8 cellular contexts compared by ENCODE assay signal in the genomic region with DNA sequence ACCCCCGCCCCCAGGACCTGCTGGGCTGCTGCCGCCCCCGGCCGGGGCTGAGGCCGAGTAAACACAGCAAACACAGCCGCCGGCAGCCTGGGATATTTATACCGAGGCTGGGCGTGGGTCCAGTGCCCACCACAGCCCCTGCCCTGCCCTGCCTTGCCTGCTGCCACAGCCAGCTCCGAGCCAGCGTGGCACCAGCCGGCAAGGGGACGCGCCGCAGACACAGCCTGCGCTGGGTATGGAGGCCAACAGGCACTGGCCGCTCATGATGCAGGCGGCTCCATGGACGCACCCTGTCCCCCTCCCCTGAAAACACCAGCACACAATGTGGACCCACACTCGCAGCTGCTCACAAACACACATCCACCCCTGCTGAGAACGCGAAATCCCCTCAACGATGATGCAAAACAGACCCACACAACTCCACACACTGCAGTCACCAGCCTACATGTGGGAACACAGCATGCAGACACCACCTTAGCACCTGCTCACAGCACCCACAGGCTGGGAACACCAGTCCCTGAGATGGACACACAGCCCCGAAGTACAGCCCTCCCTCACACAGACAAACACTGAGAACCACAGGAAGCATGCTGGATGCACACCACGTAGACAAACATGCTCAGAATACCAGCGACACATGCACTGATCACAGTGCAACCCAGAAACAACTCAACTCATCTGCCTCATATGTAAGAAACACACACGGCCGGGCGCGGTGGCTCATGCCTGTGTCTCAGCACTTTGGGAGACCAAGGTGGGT. TPM values are rescaled to one million over a fixed set of nuclear protein-coding genes. Genes with fewer than 3 reads are reported as not detected.
DNase-seq lines count a peak whose midpoint lies in the region; ATAC-seq, FAIRE-seq and TF ChIP-seq lines count a peak whose summit lies in the region.

No MANE protein-coding gene starts in this region.

- FAIRE-seq in K562 (lab: Jason Lieb, UNC) = peak; percentile 65

- H3K4me1 ChIP-seq in HUES48 (ENCODE audit: control insufficient read depth, insufficient read depth, low read length) (peaks cover 41% of the 10 kb centered on the region), K562 (replicated peaks in 1 of 2; ENCODE audit: control insufficient read depth in 2 of 2, insufficient read depth in 2 of 2, low read length in 2 of 2) (peaks cover 65 to 72% of the 10 kb centered on the region in 2 experiments), HAP-1 (no peaks in the 10 kb centered on the region)

- H3K4me1 Mint-ChIP-seq in Calu3 (ENCODE audit: low read depth, unreplicated experiment) = peaks cover 50% of the 10 kb centered on the region
- peaks cover 88% of the 10 kb centered on the region for H3K4me1 Mint-ChIP-seq in stimulated activated naive CD8-positive, alpha-beta T cell treated with anti-CD3 and anti-CD28 coated beads, Interleukin-15, amount 100 ng/mL, for 72 hours

- ATAC-seq in K562 (no peak), HG02571 (IDR thresholded peaks at IDR 0.05; ENCODE audit: unreplicated experiment) (no peak)
- ATAC-seq in stimulated activated naive CD8-positive, alpha-beta T cell treated with anti-CD3 and anti-CD28 coated beads, Interleukin-15, amount 100 ng/mL, for 72 hours = no peak

- peaks cover 3% of the 10 kb centered on the region for H4K20me1 ChIP-seq in K562 (replicated peaks; ENCODE audit: control insufficient read depth, insufficient read depth, low read length)

- TF ChIP-seq POLR2A in K562 (conservative IDR thresholded peaks at IDR 0.05) = no peak

- no peaks in the 10 kb centered on the region for H3K27me3 Mint-ChIP-seq in Calu3 (ENCODE audit: unreplicated experiment)
- H3K27me3 Mint-ChIP-seq in stimulated activated naive CD8-positive, alpha-beta T cell treated with anti-CD3 and anti-CD28 coated beads, Interleukin-15, amount 100 ng/mL, for 72 hours = no peaks in the 10 kb centered on the region

- H3K27me3 ChIP-seq in HUES48 (ENCODE audit: control insufficient read depth, insufficient read depth, low read length) (no peaks in the 10 kb centered on the region), K562 (ENCODE audit: control insufficient read depth in 2 of 2, insufficient read depth in 2 of 2, low read length in 2 of 2) (no peaks in the 10 kb centered on the region), HAP-1 (ENCODE audit: low read depth) (no peaks in the 10 kb centered on the region)

- intact Hi-C loops in Calu3 (cut with micrococcal nuclease; ENCODE audit: unreplicated experiment) = no loop called here
- intact Hi-C loops in K562 (cut with micrococcal nuclease) = loop anchor here (10.0 kb wide), 1 partner anchor 239 kb away; no protein-coding TSS in a partner anchor

- TF ChIP-seq CTCF in Calu3 (IDR thresholded peaks at IDR 0.05; ENCODE audit: unreplicated experiment) (no peak), K562 (IDR thresholded peaks at IDR 0.05 in 2 of 3, conservative IDR thresholded peaks at IDR 0.05 in 1 of 3; ENCODE audit: insufficient read depth in 2 of 3, low read depth in 1 of 3, low read length in 3 of 3) (no peak)

- POLR2A ChIA-PET in K562 (lab: Yijun Ruan, JAX) = interaction anchor here (0.9 to 1.4 kb wide), 3 partner anchors 15 to 25 kb away, joined by 3 to 4 read pairs (median 4); partner anchors contain the start of gene CCDC97

- H3K36me3 ChIP-seq in HUES48 (ENCODE audit: control insufficient read depth, insufficient read depth, low read length) (no peaks in the 10 kb centered on the region), K562 (ENCODE audit: control insufficient read depth, insufficient read depth, low read length) (peaks cover 73% of the 10 kb centered on the region), HAP-1 (replicated peaks) (peaks cover 27% of the 10 kb centered on the region)

- H3K79me2 ChIP-seq in K562 (ENCODE audit: control insufficient read depth, insufficient read depth, low read length) = peaks cover 50% of the 10 kb centered on the region

- peak overlapping the region; percentile 63 for H3K4me3 Mint-ChIP-seq in Calu3 (ENCODE audit: low read depth, unreplicated experiment)
- peak overlapping the region; percentile 77 to 82 for H3K4me3 Mint-ChIP-seq in stimulated activated naive CD8-positive, alpha-beta T cell treated with anti-CD3 and anti-CD28 coated beads, Interleukin-15, amount 100 ng/mL, for 72 hours

- 75% methylated on average over 26 of the region's 30 CpGs for WGBS in K562 (ENCODE audit: insufficient coverage, low coverage, missing lambda C conversion rate)

- CTCF ChIA-PET in Calu3 (lab: Charles Lee) (no interaction called here), K562 (lab: Yijun Ruan, JAX; ENCODE audit: low intra/inter-chr PET ratio) (no interaction called here)

- peak overlapping the region; percentile 90 for H3K27ac Mint-ChIP-seq in Calu3 (ENCODE audit: unreplicated experiment)
- H3K27ac Mint-ChIP-seq in stimulated activated naive CD8-positive, alpha-beta T cell treated with anti-CD3 and anti-CD28 coated beads, Interleukin-15, amount 100 ng/mL, for 72 hours = peak overlapping the region; percentile 81 to 87

- no peak for TF ChIP-seq RAD21 in K562 (CRISPR knock-in tag; conservative IDR thresholded peaks at IDR 0.05 in 1 of 2, IDR thresholded peaks at IDR 0.05 in 1 of 2)

- H3K4me2 ChIP-seq in K562 (ENCODE audit: insufficient read depth, low read length) = peak overlapping the region; percentile 74

- H3K4me3 ChIP-seq in HUES48 (ENCODE audit: low read depth, low read length) = peak overlapping the region; percentile 57; the same call in 1 of the 2 replicates
- no peak overlapping the region for H3K4me3 ChIP-seq in K562
- H3K4me3 ChIP-seq in HAP-1 = no peak overlapping the region

- H3K9me1 ChIP-seq in K562 (ENCODE audit: control insufficient read depth, insufficient read depth, low read length) = peaks cover 9% of the 10 kb centered on the region

- peaks cover 69% of the 10 kb centered on the region for H3K36me3 Mint-ChIP-seq in Calu3 (ENCODE audit: insufficient read depth, unreplicated experiment)

- BruUV-seq in Calu3 (replicated peaks; lab: Mats Ljungman, UMichigan) = no TSS peak
- no TSS peak for BruUV-seq in K562 (replicated peaks; lab: Mats Ljungman, UMichigan)

- H3K9me3 ChIP-seq in HUES48 (ENCODE audit: control insufficient read depth, insufficient read depth, low read length) (no peaks in the 10 kb centered on the region), K562 (replicated peaks; ENCODE audit: control insufficient read depth, insufficient read depth, low read depth, low read length) (no peaks in the 10 kb centered on the region), HAP-1 (no peaks in the 10 kb centered on the region)

- DNase-seq in Calu3 (peak; percentile 30), K562 (ENCODE audit: extremely low read depth in 1 of 4, low spot score in 3 of 4) (peak in 1 of 4 experiments; percentile 33), islet precursor cell (peak; percentile 81), HAP-1 (ENCODE audit: low spot score in 2 of 2) (no peak), globus pallidus (ENCODE audit: low spot score) (no peak)
- DNase-seq in stimulated activated naive CD8-positive, alpha-beta T cell treated with anti-CD3 and anti-CD28 coated beads, Interleukin-15, amount 100 ng/mL, for 72 hours = peak in 1 of 2 donors; percentile 27

- H3K27ac ChIP-seq in HUES48 (ENCODE audit: low read depth, low read length) (peak overlapping the region; percentile 97), K562 (ENCODE audit: extremely low read depth, low read depth, low read length) (peak overlapping the region; percentile 95; the same call in 2 of the 3 replicates)

- in situ Hi-C loops in K562 (cut with MboI) = no loop called here
- in situ Hi-C loops in HAP-1 (cut with MboI; ENCODE audit: low sequenced_read_pairs) = no loop called here

- H2AFZ ChIP-seq in K562 (ENCODE audit: low read depth, low read length) = no peak overlapping the region

- no peak for TF ChIP-seq EP300 in K562 (IDR thresholded peaks at IDR 0.05; ENCODE audit: low read length)

- H3K9ac ChIP-seq in HUES48 (ENCODE audit: low read depth, low read length) (no peak overlapping the region), K562 (ENCODE audit: insufficient read depth in 1 of 2, low read depth in 2 of 2, low read length in 2 of 2) (peak overlapping the region in 1 of 2 experiments; percentile 81; a peak in 3 of 4 replicates)

- H3K9me3 Mint-ChIP-seq in Calu3 (ENCODE audit: low read depth, unreplicated experiment) = no peaks in the 10 kb centered on the region
- H3K9me3 Mint-ChIP-seq in stimulated activated naive CD8-positive, alpha-beta T cell treated with anti-CD3 and anti-CD28 coated beads, Interleukin-15, amount 100 ng/mL, for 72 hours = no peaks in the 10 kb centered on the region

RNA-seq across cellular contexts. Expression of gene CCDC97, which starts 16.2 kb away (rescaled TPM):
- total RNA-seq in Calu3 (2022) = 45.8 and 48.0 TPM in 2 replicates
- total RNA-seq in K562 (2011; cell fraction: chromatin; rRNA removed; ENCODE audit: low replicate concordance) = 9.7 and 23.9 TPM in 2 replicates
- total RNA-seq in K562 (2011; cell fraction: nucleolus; rRNA removed) = 14.2 and 16.3 TPM in 2 replicates
- total RNA-seq in K562 (2011; cell fraction: nucleoplasm; rRNA removed) = 17.3 and 25.1 TPM in 2 replicates
- 8.0 and 10.8 TPM in 2 replicates for total RNA-seq in K562 (2014; rRNA removed)
- total RNA-seq in K562 (2014; rRNA removed; fragmentation: Illumina TruSeq; extraction: Trizol) = 2.2 and 3.3 TPM in 2 replicates
- total RNA-seq in K562 (2015; rRNA removed; fragmentation: Illumina TruSeq; extraction: Trizol) = 5.5 and 7.0 TPM in 2 replicates
- total RNA-seq in K562 (2021) = 16.5 and 18.0 TPM in 2 replicates
- 3.6 and 5.0 TPM in 2 replicates for polyA plus RNA-seq in K562 (2011; rRNA removed)
- polyA plus RNA-seq in K562 (2011; cell fraction: cytosol; rRNA removed) = 6.2 and 8.2 TPM in 2 replicates
- polyA plus RNA-seq in K562 (2011; cell fraction: nucleus; rRNA removed) = 4.3 and 6.3 TPM in 2 replicates
- 10.0 and 27.9 TPM in 2 replicates for polyA plus RNA-seq in K562 (2012)
- 9.8 and 13.2 TPM in 2 replicates for polyA plus RNA-seq in K562 (2014; fragmentation: Illumina TruSeq; extraction: Trizol)
- under 1 TPM; 0.60 to 0.79 TPM for polyA plus RNA-seq in K562 (2014; fragmentation: Nextera tagmentation; extraction: Ambion mirVana)
- 8.8 and 11.3 TPM in 2 replicates for polyA plus RNA-seq in K562 (2014; rRNA removed)
- polyA minus RNA-seq in K562 (2011; rRNA and poly(A)+ RNA removed) = 3.7 and 4.4 TPM in 2 replicates
- 3.2 and 4.2 TPM in 2 replicates for polyA minus RNA-seq in K562 (2011; cell fraction: cytosol; rRNA and poly(A)+ RNA removed)
- polyA minus RNA-seq in K562 (2011; cell fraction: nucleus; rRNA and poly(A)+ RNA removed) = 6.8 and 8.3 TPM in 2 replicates

RNA-seq across cellular contexts. Expression of gene TGFB1, which starts 27.6 kb away (rescaled TPM):
- 39.2 and 42.0 TPM in 2 replicates for total RNA-seq in Calu3 (2022)
- 64.3 and 157 TPM in 2 replicates for total RNA-seq in K562 (2011; cell fraction: chromatin; rRNA removed; ENCODE audit: low replicate concordance)
- total RNA-seq in K562 (2011; cell fraction: nucleolus; rRNA removed) = 136 and 144 TPM in 2 replicates
- total RNA-seq in K562 (2011; cell fraction: nucleoplasm; rRNA removed) = 124 and 158 TPM in 2 replicates
- 18.6 and 25.8 TPM in 2 replicates for total RNA-seq in K562 (2014; rRNA removed)
- total RNA-seq in K562 (2014; rRNA removed; fragmentation: Illumina TruSeq; extraction: Trizol) = 10.4 and 12.3 TPM in 2 replicates
- total RNA-seq in K562 (2015; rRNA removed; fragmentation: Illumina TruSeq; extraction: Trizol) = 14.7 and 17.2 TPM in 2 replicates
- total RNA-seq in K562 (2021) = 131 and 159 TPM in 2 replicates
- 11.8 and 13.4 TPM in 2 replicates for polyA plus RNA-seq in K562 (2011; rRNA removed)
- polyA plus RNA-seq in K562 (2011; cell fraction: cytosol; rRNA removed) = 15.8 and 29.1 TPM in 2 replicates
- 32.7 and 67.7 TPM in 2 replicates for polyA plus RNA-seq in K562 (2011; cell fraction: nucleus; rRNA removed)
- 114 and 117 TPM in 2 replicates for polyA plus RNA-seq in K562 (2012)
- 45.7 and 64.4 TPM in 2 replicates for polyA plus RNA-seq in K562 (2014; fragmentation: Illumina TruSeq; extraction: Trizol)
- polyA plus RNA-seq in K562 (2014; fragmentation: Nextera tagmentation; extraction: Ambion mirVana) = under 1 TPM; 0.24 to 0.77 TPM
- polyA plus RNA-seq in K562 (2014; rRNA removed) = 35.2 and 37.8 TPM in 2 replicates
- 8.5 and 9.4 TPM in 2 replicates for polyA minus RNA-seq in K562 (2011; rRNA and poly(A)+ RNA removed)
- 77.3 and 101 TPM in 2 replicates for polyA minus RNA-seq in K562 (2011; cell fraction: cytosol; rRNA and poly(A)+ RNA removed)
- 19.0 and 20.9 TPM in 2 replicates for polyA minus RNA-seq in K562 (2011; cell fraction: nucleus; rRNA and poly(A)+ RNA removed)

RNA-seq across cellular contexts. Expression of gene B9D2, which starts 37.8 kb away (rescaled TPM):
- 6.4 and 8.5 TPM in 2 replicates for total RNA-seq in Calu3 (2022)
- total RNA-seq in K562 (2011; cell fraction: chromatin; rRNA removed; ENCODE audit: low replicate concordance) = 2.5 and 4.1 TPM in 2 replicates
- 2.6 and 4.3 TPM in 2 replicates for total RNA-seq in K562 (2011; cell fraction: nucleolus; rRNA removed)
- 2.5 and 2.7 TPM in 2 replicates for total RNA-seq in K562 (2011; cell fraction: nucleoplasm; rRNA removed)
- 3.5 and 6.7 TPM in 2 replicates for total RNA-seq in K562 (2014; rRNA removed)
- 0.54 and 1.6 TPM in 2 replicates for total RNA-seq in K562 (2014; rRNA removed; fragmentation: Illumina TruSeq; extraction: Trizol)
- total RNA-seq in K562 (2015; rRNA removed; fragmentation: Illumina TruSeq; extraction: Trizol) = 5.2 and 5.5 TPM in 2 replicates
- total RNA-seq in K562 (2021) = 6.0 and 6.9 TPM in 2 replicates
- 2.8 and 5.8 TPM in 2 replicates for polyA plus RNA-seq in K562 (2011; rRNA removed)
- 5.3 and 10.7 TPM in 2 replicates for polyA plus RNA-seq in K562 (2011; cell fraction: cytosol; rRNA removed)
- 5.0 and 5.1 TPM in 2 replicates for polyA plus RNA-seq in K562 (2011; cell fraction: nucleus; rRNA removed)
- 9.2 and 11.3 TPM in 2 replicates for polyA plus RNA-seq in K562 (2012)
- 2.2 and 3.4 TPM in 2 replicates for polyA plus RNA-seq in K562 (2014; fragmentation: Illumina TruSeq; extraction: Trizol)
- 1 to 10 TPM in 1 of 2 experiments, under 1 TPM in 1; 0.83 to 1.4 TPM for polyA plus RNA-seq in K562 (2014; fragmentation: Nextera tagmentation; extraction: Ambion mirVana)
- polyA plus RNA-seq in K562 (2014; rRNA removed) = 3.4 and 3.5 TPM in 2 replicates
- 0.69 and 0.84 TPM in 2 replicates for polyA minus RNA-seq in K562 (2011; rRNA and poly(A)+ RNA removed)
- 2.3 and 2.5 TPM in 2 replicates for polyA minus RNA-seq in K562 (2011; cell fraction: cytosol; rRNA and poly(A)+ RNA removed)
- 1.9 and 2.3 TPM in 2 replicates for polyA minus RNA-seq in K562 (2011; cell fraction: nucleus; rRNA and poly(A)+ RNA removed)

RNA-seq across cellular contexts. Expression of gene TMEM91, which starts 50.2 kb away (rescaled TPM):
- total RNA-seq in Calu3 (2022) (3.9 and 5.0 TPM in 2 replicates), K562 (2014; rRNA removed) (2.8 and 4.3 TPM in 2 replicates), K562 (2014; rRNA removed; fragmentation: Illumina TruSeq; extraction: Trizol) (1.5 and 1.6 TPM in 2 replicates), K562 (2015; rRNA removed; fragmentation: Illumina TruSeq; extraction: Trizol) (1.7 and 1.8 TPM in 2 replicates), K562 (2021) (2.3 and 2.7 TPM in 2 replicates)
- 24.4 and 50.0 TPM in 2 replicates for total RNA-seq in K562 (2011; cell fraction: chromatin; rRNA removed; ENCODE audit: low replicate concordance)
- total RNA-seq in K562 (2011; cell fraction: nucleolus; rRNA removed) = 29.5 and 29.9 TPM in 2 replicates
- total RNA-seq in K562 (2011; cell fraction: nucleoplasm; rRNA removed) = 34.4 and 41.6 TPM in 2 replicates
- polyA plus RNA-seq in K562 (2011; rRNA removed) (3.0 and 3.9 TPM in 2 replicates), K562 (2014; fragmentation: Illumina TruSeq; extraction: Trizol) (3.0 and 3.1 TPM in 2 replicates), K562 (2014; fragmentation: Nextera tagmentation; extraction: Ambion mirVana) (1 to 10 TPM; 1.2 to 1.8 TPM), K562 (2014; rRNA removed) (3.1 and 5.2 TPM in 2 replicates)
- polyA plus RNA-seq in K562 (2011; cell fraction: cytosol; rRNA removed) = 2.3 and 3.1 TPM in 2 replicates
- 18.6 and 23.2 TPM in 2 replicates for polyA plus RNA-seq in K562 (2011; cell fraction: nucleus; rRNA removed)
- polyA plus RNA-seq in K562 (2012) = 2.8 and 6.9 TPM in 2 replicates
- polyA minus RNA-seq in K562 (2011; rRNA and poly(A)+ RNA removed) = 1.9 and 2.4 TPM in 2 replicates
- 2.0 and 3.7 TPM in 2 replicates for polyA minus RNA-seq in K562 (2011; cell fraction: cytosol; rRNA and poly(A)+ RNA removed)
- 5.4 and 6.3 TPM in 2 replicates for polyA minus RNA-seq in K562 (2011; cell fraction: nucleus; rRNA and poly(A)+ RNA removed)

Comparison
In these comparisons a context has a peak if more than half of its experiments do, and no peak if none do; other contexts are left out.
1. DNase-seq: peak in Calu3 (single experiment) and islet precursor cell (single experiment); none in HAP-1 (0 of 2) and globus pallidus (single experiment).